24 cellular contexts compared by ENCODE assay signal in the genomic region with DNA sequence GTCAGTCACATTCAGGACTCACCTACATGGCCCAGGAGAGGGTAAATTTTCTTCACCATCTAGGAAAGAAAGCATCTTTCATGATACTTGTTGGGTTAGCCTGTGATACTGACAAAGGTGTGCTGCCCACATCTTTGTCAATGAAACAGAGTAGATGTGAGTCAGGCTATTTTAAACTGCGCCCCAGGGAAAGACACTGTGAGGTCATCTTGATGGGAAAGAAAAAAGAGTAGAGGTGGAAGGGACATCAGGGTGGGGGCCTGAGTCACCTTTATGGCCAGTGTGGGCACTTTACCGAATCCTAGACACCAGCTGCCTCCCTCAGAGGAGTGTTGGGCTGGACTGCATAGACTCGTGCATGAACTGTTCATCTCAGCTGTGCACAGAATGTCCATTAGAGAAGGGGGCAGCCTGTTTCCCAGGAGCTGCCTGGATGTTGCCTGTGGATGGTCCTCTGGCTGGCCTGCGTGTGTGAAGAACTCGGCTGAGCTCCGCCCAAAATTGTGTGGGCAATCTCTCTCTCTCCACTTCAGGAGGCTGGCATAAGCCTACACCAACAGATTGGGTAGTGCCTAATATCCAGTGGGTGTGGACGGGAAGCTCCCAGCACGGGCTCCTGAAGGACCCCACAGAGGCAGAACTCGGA.
DNase-seq lines count a peak whose midpoint lies in the region; ATAC-seq, FAIRE-seq and TF ChIP-seq lines count a peak whose summit lies in the region.
"Had no signal": no experiment of that assay in that cellular context is flagged by ENCODE, and none has a peak within 500 bp of the region (broad histone marks: within the 10 kb centered on the region; RNA-seq: fewer than 3 reads in every experiment).

No MANE protein-coding gene starts in this region.

- H2AK5ac ChIP-seq in H1 (ENCODE audit: low read depth, low read length) (no peak overlapping the region), neuronal stem cell (ENCODE audit: low read depth, low read length) (no peak overlapping the region)

- no peak overlapping the region for H3K18ac ChIP-seq in H1 (ENCODE audit: extremely low read depth, low read length)
- peak overlapping the region; percentile 36 for H3K18ac ChIP-seq in neuronal stem cell (ENCODE audit: low read length)

- H3K9ac ChIP-seq in H1 (replicated peaks in 1 of 4; ENCODE audit: extremely low read depth in 1 of 4, low read depth in 3 of 4, low read length in 3 of 4) (no peak overlapping the region), neuronal stem cell (ENCODE audit: low read depth, low read length, poor library complexity) (no peak overlapping the region), Karpas-422 (ENCODE audit: low read length) (no peak overlapping the region)
- H3K9ac ChIP-seq: BLaER1 treated with 17β-estradiol and CSF1 and Interleukin-3, amounts not matched to agents 10 nM and 100 nM; GM23248 had no signal

- H4K20me1 ChIP-seq in H1 (replicated peaks in 1 of 2; ENCODE audit: control insufficient read depth in 1 of 2, insufficient read depth in 2 of 2, low read length in 2 of 2) (no peaks in the 10 kb centered on the region), Karpas-422 (ENCODE audit: insufficient read depth, low read depth, low read length) (no peaks in the 10 kb centered on the region)
- H4K20me1 ChIP-seq: BLaER1 treated with 17β-estradiol and CSF1 and Interleukin-3, amounts not matched to agents 10 nM and 100 nM had no signal

- H4K5ac ChIP-seq in H1 (ENCODE audit: insufficient read length, low read depth, low read length): no peak overlapping the region

- H3K9me3 ChIP-seq in H1 (ENCODE audit: insufficient read depth in 2 of 2, low read depth in 1 of 2, low read length in 1 of 2) (peaks cover 0 to 7% of the 10 kb centered on the region in 2 experiments; a peak in 1 of 4 replicates), neuronal stem cell (replicated peaks in 1 of 2; ENCODE audit: control insufficient read depth in 2 of 2, insufficient read depth in 1 of 2, low read depth in 1 of 2, low read length in 2 of 2) (no peaks in the 10 kb centered on the region), Karpas-422 (ENCODE audit: low read length) (no peaks in the 10 kb centered on the region)
- H3K9me3 ChIP-seq: A549, BE2C, HAP-1 had no signal

- H3K4me3 ChIP-seq in H1 (ENCODE audit: extremely low read depth in 1 of 4, insufficient read depth in 2 of 4, low read depth in 3 of 4, low read length in 4 of 4): no peak overlapping the region
- H3K4me3 ChIP-seq in neuronal stem cell (ENCODE audit: low read length in 2 of 2): no peak overlapping the region
- H3K4me3 ChIP-seq in Karpas-422 (ENCODE audit: low read length): no peak overlapping the region
- H3K4me3 ChIP-seq: A549; BLaER1 treated with 17β-estradiol and CSF1 and Interleukin-3, amounts not matched to agents 10 nM and 100 nM; GM23248; HAP-1 had no signal

- DNase-seq in Daoy (ENCODE audit: low read depth): peak; percentile 34
- DNase-seq in M059J (ENCODE audit: low read depth): peak; percentile 52
- no peak for DNase-seq in H1 (ENCODE audit: low read depth in 1 of 2, low spot score in 2 of 2)
- no peak for DNase-seq in neuronal stem cell (ENCODE audit: low spot score)
- no peak for DNase-seq in RWPE1 (ENCODE audit: low spot score)
- DNase-seq in NCI-H2081 treated with DMSO at 0.1 percent for 48 hours (lab: John Stamatoyannopoulos, UW): no peak
- no peak for DNase-seq in Karpas-422
- DNase-seq: 8988T; ACHN; AML-193; BE2C; CD4-positive, alpha-beta T cell; CD8-positive, alpha-beta memory T cell; DMS53; DMS79 treated with DMSO at 0.1 percent for 48 hours; GM23248; HFFc6 had no signal

- no peak overlapping the region for H4K8ac ChIP-seq in H1 (ENCODE audit: extremely low read depth, insufficient read depth, low read length)
- H4K8ac ChIP-seq in neuronal stem cell (ENCODE audit: low read depth, low read length): no peak overlapping the region

- H3K79me2 ChIP-seq in H1 (ENCODE audit: control insufficient read depth in 1 of 2, insufficient read depth in 2 of 2, low read length in 2 of 2): no peaks in the 10 kb centered on the region
- no peaks in the 10 kb centered on the region for H3K79me2 ChIP-seq in Karpas-422 (ENCODE audit: low read length)

- H3K27ac ChIP-seq in H1 (ENCODE audit: low read depth, low read length): no peak overlapping the region
- no peak overlapping the region for H3K27ac ChIP-seq in neuronal stem cell (replicated peaks; ENCODE audit: low read length)
- H3K27ac ChIP-seq in RWPE1: no peak overlapping the region
- no peak overlapping the region for H3K27ac ChIP-seq in Karpas-422 (ENCODE audit: low read length)
- H3K27ac ChIP-seq: A549; BLaER1 treated with 17β-estradiol and CSF1 and Interleukin-3, amounts not matched to agents 10 nM and 100 nM; GM23248 had no signal

- H2BK20ac ChIP-seq in H1 (ENCODE audit: low read length): peak overlapping the region; percentile 22; the same call in 1 of the 2 replicates

- H3K23me2 ChIP-seq in H1 (ENCODE audit: low read depth, low read length): no peaks in the 10 kb centered on the region

- H3K4me2 ChIP-seq in H1 (ENCODE audit: insufficient read depth in 1 of 2, low read depth in 2 of 2, low read length in 2 of 2) (no peak overlapping the region), neuronal stem cell (ENCODE audit: insufficient read depth, low read length, poor library complexity, severe bottlenecking) (no peak overlapping the region), Karpas-422 (ENCODE audit: low read depth, low read length, poor library complexity, severe bottlenecking) (no peak overlapping the region)
- H3K4me2 ChIP-seq: A549; BLaER1 treated with 17β-estradiol and CSF1 and Interleukin-3, amounts not matched to agents 10 nM and 100 nM had no signal

- H2BK12ac ChIP-seq in H1 (ENCODE audit: low read depth, low read length) (peak overlapping the region; percentile 50; the same call in 1 of the 2 replicates), neuronal stem cell (ENCODE audit: low read length) (no peak overlapping the region)

- no peak overlapping the region for H3K14ac ChIP-seq in H1 (ENCODE audit: insufficient read length)
- H3K14ac ChIP-seq in neuronal stem cell (ENCODE audit: low read length): no peak overlapping the region

- TF ChIP-seq EP300 in H1 (IDR thresholded peaks at IDR 0.05; ENCODE audit: borderline replicate concordance in 1 of 2, low read depth in 2 of 2, low read length in 2 of 2): no peak

- no peak overlapping the region for H3K56ac ChIP-seq in H1 (replicated peaks; ENCODE audit: insufficient read length, low read depth, low read length)

- H3K27me3 ChIP-seq in H1 (replicated peaks in 1 of 4; ENCODE audit: control insufficient read depth in 3 of 4, extremely low read depth in 1 of 4, insufficient read depth in 3 of 4, low read length in 3 of 4) (no peaks in the 10 kb centered on the region), neuronal stem cell (ENCODE audit: control insufficient read depth in 3 of 3, insufficient read depth in 3 of 3, low read depth in 1 of 3, low read length in 3 of 3) (no peaks in the 10 kb centered on the region), Karpas-422 (ENCODE audit: low read length) (no peaks in the 10 kb centered on the region)
- H3K27me3 ChIP-seq: BE2C; BLaER1 treated with 17β-estradiol and CSF1 and Interleukin-3, amounts not matched to agents 10 nM and 100 nM had no signal

- no peak overlapping the region for H2BK15ac ChIP-seq in H1 (ENCODE audit: low read length)
- H2BK15ac ChIP-seq in neuronal stem cell (ENCODE audit: low read length): no peak overlapping the region

- POLR2A ChIA-PET in H1 (lab: Charles Lee; ENCODE audit: partially characterized antibody): no interaction called here
- POLR2A ChIA-PET in RWPE1 (lab: Yijun Ruan, JAX; ENCODE audit: low non-redundant PET): no interaction called here

- 92% methylated on average over 9 of the region's 9 CpGs; no CpG with 5 or more reads in 1 of the 2 experiments for WGBS in H1 (ENCODE audit: extremely low coverage in 1 of 2, insufficient coverage in 1 of 2, insufficient read length in 1 of 2, insufficient replicate concordance in 2 of 2, low coverage in 1 of 2, low lambda C conversion rate in 2 of 2, missing lambda C conversion rate in 1 of 2), 2 experiments
- WGBS in neuronal stem cell (ENCODE audit: extremely low coverage in 2 of 2, insufficient read length in 2 of 2, insufficient replicate concordance in 1 of 2), 2 donors: no CpG with 5 or more reads among the region's 9 CpGs

- no peaks in the 10 kb centered on the region for H3K9me2 ChIP-seq in Karpas-422 (replicated peaks; ENCODE audit: insufficient read depth, low read length)

- no peak for FAIRE-seq in H1 (lab: Jason Lieb, UNC)
- FAIRE-seq: A549, G401.6, GM12892, H54 had no signal

- H2BK120ac ChIP-seq in H1 (replicated peaks; ENCODE audit: low read depth, low read length) (no peak overlapping the region), neuronal stem cell (ENCODE audit: low read depth, low read length) (no peak overlapping the region)

- TF ChIP-seq POLR2A in H1 (IDR thresholded peaks at IDR 0.05; ENCODE audit: control extremely low read depth in 1 of 2, low read depth in 2 of 2, low read length in 2 of 2): no peak

- H3K4ac ChIP-seq in H1 (replicated peaks; ENCODE audit: insufficient read length, low read depth, low read length): no peak overlapping the region
- no peak overlapping the region for H3K4ac ChIP-seq in neuronal stem cell (ENCODE audit: low read length)

- no peak overlapping the region for H3K23ac ChIP-seq in H1 (ENCODE audit: insufficient read length)
- peak overlapping the region; percentile 13 for H3K23ac ChIP-seq in neuronal stem cell (ENCODE audit: low read depth, low read length, poor library complexity)

- no peak overlapping the region for H2BK5ac ChIP-seq in H1 (ENCODE audit: low read depth, low read length)
- no peak overlapping the region for H2BK5ac ChIP-seq in neuronal stem cell (ENCODE audit: low read length)

- TF ChIP-seq RAD21 in H1 (IDR thresholded peaks at IDR 0.05 in 1 of 2, conservative IDR thresholded peaks at IDR 0.05 in 1 of 2; ENCODE audit: low read depth in 2 of 2, low read length in 2 of 2): no peak

- H3K4me1 ChIP-seq in H1 (replicated peaks in 1 of 4; ENCODE audit: control insufficient read depth in 3 of 4, insufficient read depth in 4 of 4, low read length in 3 of 4) (peaks cover 2 to 14% (median 6%) of the 10 kb centered on the region in 4 experiments; a peak in 5 of 7 replicates), neuronal stem cell (ENCODE audit: control insufficient read depth in 2 of 2, insufficient read depth in 1 of 2, low read depth in 1 of 2, low read length in 2 of 2) (peaks cover 0 to 3% of the 10 kb centered on the region in 2 donors), Karpas-422 (ENCODE audit: low read length) (no peaks in the 10 kb centered on the region)
- H3K4me1 ChIP-seq: A549, BE2C, HAP-1 had no signal

- TF ChIP-seq CTCF in H1 (IDR thresholded peaks at IDR 0.05; ENCODE audit: control extremely low read depth in 1 of 3, insufficient read depth in 1 of 3, low read depth in 1 of 3, low read length in 3 of 3) (no peak), RWPE1 (conservative IDR thresholded peaks at IDR 0.05; ENCODE audit: low read depth) (no peak)

- H2AFZ ChIP-seq in H1 (ENCODE audit: low read length): no peak overlapping the region
- no peak overlapping the region for H2AFZ ChIP-seq in neuronal stem cell (ENCODE audit: low read length)
- H2AFZ ChIP-seq in Karpas-422 (ENCODE audit: low read length): no peak overlapping the region
- H2AFZ ChIP-seq: GM23248 had no signal

- H3K79me1 ChIP-seq in H1 (ENCODE audit: low read depth, low read length) (0 out of 2 replicates have a peak, but pooled peaks cover 2% of the 10 kb centered on the region), neuronal stem cell (ENCODE audit: low read depth, low read length) (no peaks in the 10 kb centered on the region)

- H3K36me3 ChIP-seq in H1 (ENCODE audit: control insufficient read depth in 2 of 4, insufficient read depth in 4 of 4, low read length in 3 of 4): no peaks in the 10 kb centered on the region
- H3K36me3 ChIP-seq in neuronal stem cell (replicated peaks in 1 of 2; ENCODE audit: control insufficient read depth in 2 of 2, insufficient read depth in 2 of 2, low read length in 2 of 2): no peaks in the 10 kb centered on the region
- H3K36me3 ChIP-seq in Karpas-422 (ENCODE audit: insufficient read depth, low read length): no peaks in the 10 kb centered on the region
- H3K36me3 ChIP-seq: BE2C, HAP-1 had no signal

- ATAC-seq in HG02973 (IDR thresholded peaks at IDR 0.05; ENCODE audit: unreplicated experiment): no peak
- ATAC-seq: A549 had no signal

- H4K91ac ChIP-seq in H1 (replicated peaks; ENCODE audit: insufficient read length, low read length) (no peak overlapping the region), neuronal stem cell (ENCODE audit: low read depth, low read length, poor library complexity) (no peak overlapping the region)

- CTCF ChIA-PET in H1 (lab: Charles Lee; ENCODE audit: partially characterized antibody) (interaction anchor here (0.9 kb wide), 1 partner anchor 14 kb away, joined by 3 read pairs; no protein-coding TSS in a partner anchor), RWPE1 (lab: Yijun Ruan, JAX) (no interaction called here)

Comparison
In these comparisons a context has a peak if more than half of its experiments do, and no peak if none do; other contexts are left out.
1. DNase-seq: peak in Daoy (single experiment) and M059J (single experiment); none in H1 (0 of 2), neuronal stem cell (single experiment), RWPE1 (single experiment), NCI-H2081 treated with DMSO at 0.1 percent for 48 hours (single experiment) and Karpas-422 (single experiment).